Comparison of ENCODE assay signal across 8 cellular contexts in genomic region chr16:1102921-1103648, GRCh38.
DNase-seq lines count a peak whose midpoint lies in the region; ATAC-seq, FAIRE-seq and TF ChIP-seq lines count a peak whose summit lies in the region.

No MANE protein-coding gene starts in this region.

- ATAC-seq in activated naive CD8-positive, alpha-beta T cell treated with anti-CD3 and anti-CD28 coated beads, Interleukin-2, amount 50 U/mL, for 24 hours = peak; percentile 53

- no peak for FAIRE-seq in H54 (lab: Jason Lieb, UNC)

- H3K4me3 ChIP-seq in AG09309 (ENCODE audit: control insufficient read depth, low read depth, low read length) (no peak overlapping the region), iPS-11a (ENCODE audit: low read depth, low read length) (peak overlapping the region; percentile 39)

- peaks cover 9% of the 10 kb centered on the region for H3K27me3 Mint-ChIP-seq in activated naive CD8-positive, alpha-beta T cell treated with anti-CD3 and anti-CD28 coated beads, Interleukin-2, amount 50 U/mL, for 24 hours

- peak; percentile 54 for TF ChIP-seq CTCF in AG09309 (IDR thresholded peaks at IDR 0.05; ENCODE audit: control insufficient read depth, insufficient read depth, low read depth, low read length, missing control alignments)

- no peaks in the 10 kb centered on the region for H3K36me3 Mint-ChIP-seq in activated naive CD8-positive, alpha-beta T cell treated with anti-CD3 and anti-CD28 coated beads, Interleukin-2, amount 50 U/mL, for 24 hours (ENCODE audit: low read depth)

- no peak; the same call in 1 of the 2 replicates for TF ChIP-seq POLR2A in H54 (IDR thresholded peaks at IDR 0.05; ENCODE audit: low read depth, low read length)

- no peak overlapping the region for H3K27ac Mint-ChIP-seq in activated naive CD8-positive, alpha-beta T cell treated with anti-CD3 and anti-CD28 coated beads, Interleukin-2, amount 50 U/mL, for 24 hours

- H3K4me1 Mint-ChIP-seq in activated naive CD8-positive, alpha-beta T cell treated with anti-CD3 and anti-CD28 coated beads, Interleukin-2, amount 50 U/mL, for 24 hours = no peaks in the 10 kb centered on the region

- DNase-seq in AG09309 (ENCODE audit: low read depth) = no peak
- DNase-seq in H54 (ENCODE audit: insufficient read length, low spot score) = peak; percentile 83
- DNase-seq in T-helper 1 cell = peak; percentile 43 to 66 (median 55)
- peak; percentile 79 for DNase-seq in activated naive CD8-positive, alpha-beta T cell treated with anti-CD3 and anti-CD28 coated beads, Interleukin-2, amount 50 U/mL, for 24 hours
- peak; percentile 42 to 61 for DNase-seq in stimulated activated CD4-positive, alpha-beta T cell treated with anti-CD3 and anti-CD28 coated beads, Interleukin-12 subunit alpha, Interleukin-12 subunit beta, amount 100 ng/mL, for 24 hours (ENCODE audit: low read depth in 2 of 2)
- no peak for DNase-seq in cerebellar cortex (ENCODE audit: low spot score)
- no peak for DNase-seq in KG1 (lab: John Stamatoyannopoulos, UW)

- H3K9me3 Mint-ChIP-seq in activated naive CD8-positive, alpha-beta T cell treated with anti-CD3 and anti-CD28 coated beads, Interleukin-2, amount 50 U/mL, for 24 hours = no peaks in the 10 kb centered on the region

- no peak overlapping the region for H3K4me3 Mint-ChIP-seq in activated naive CD8-positive, alpha-beta T cell treated with anti-CD3 and anti-CD28 coated beads, Interleukin-2, amount 50 U/mL, for 24 hours

Comparison
In these comparisons a context has a peak if more than half of its experiments do, and no peak if none do; other contexts are left out.
1. DNase-seq: peak in H54 (single experiment), T-helper 1 cell (5 of 5), activated naive CD8-positive, alpha-beta T cell treated with anti-CD3 and anti-CD28 coated beads, Interleukin-2, amount 50 U/mL, for 24 hours (single experiment) and stimulated activated CD4-positive, alpha-beta T cell treated with anti-CD3 and anti-CD28 coated beads, Interleukin-12 subunit alpha, Interleukin-12 subunit beta, amount 100 ng/mL, for 24 hours (2 of 2); none in AG09309 (single experiment), cerebellar cortex (single experiment) and KG1 (single experiment).